In the genomic region with DNA sequence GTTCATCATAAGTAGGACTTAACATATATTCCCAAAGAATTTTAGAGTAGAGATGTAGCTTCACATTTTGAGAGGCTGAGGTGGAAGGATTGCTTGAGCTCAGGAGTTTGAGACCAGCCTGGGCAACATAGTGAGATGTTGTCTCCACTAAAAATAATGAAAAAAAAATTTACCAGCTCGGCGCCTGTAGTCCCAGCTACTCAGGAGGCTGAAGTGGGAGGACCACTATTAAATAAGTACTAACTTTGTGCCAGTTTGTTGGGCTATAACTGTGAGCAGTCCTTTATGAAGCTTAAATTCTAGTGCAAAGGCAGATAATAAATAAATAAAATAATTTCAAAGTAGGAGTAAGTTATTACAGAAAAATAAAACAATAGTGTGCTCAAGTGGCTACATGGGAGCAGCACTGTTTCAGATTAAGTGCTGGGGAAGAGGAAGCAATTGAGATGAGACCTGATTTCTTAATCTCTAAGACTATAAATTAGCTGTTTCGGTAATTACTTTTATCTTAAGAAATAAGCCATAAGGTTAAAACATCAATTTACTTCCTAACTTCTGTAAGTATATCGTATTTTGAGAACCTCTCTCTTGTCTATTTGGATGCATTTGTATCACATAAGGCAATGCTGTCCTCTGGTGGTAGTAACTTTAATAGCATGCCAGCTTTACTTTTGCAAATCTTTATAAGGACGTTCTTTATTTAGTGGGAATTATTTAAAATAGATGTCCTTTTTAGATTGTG, we compare ENCODE assay signal across 8 cellular contexts.
DNase-seq lines count a peak whose midpoint lies in the region; ATAC-seq and TF ChIP-seq lines count a peak whose summit lies in the region.

No MANE protein-coding gene starts in this region.

- H3K27me3 Mint-ChIP-seq in activated T-cell treated with anti-CD3 and anti-CD28 coated beads, Interleukin-2, amount 50 U/mL, for 72 hours (ENCODE audit: low read depth), result no peaks in the 10 kb centered on the region

- H3K27ac ChIP-seq in prostate gland, result no peak overlapping the region

- H3K9me3 ChIP-seq in prostate gland, result no peaks in the 10 kb centered on the region

- peaks cover 12% of the 10 kb centered on the region for H3K4me1 Mint-ChIP-seq in activated T-cell treated with anti-CD3 and anti-CD28 coated beads, Interleukin-2, amount 50 U/mL, for 72 hours (ENCODE audit: low read depth)

- TF ChIP-seq CTCF in GM12801 (IDR thresholded peaks at IDR 0.05; ENCODE audit: extremely low read depth, insufficient read length) (peak; percentile 93), prostate gland (IDR thresholded peaks at IDR 0.05) (peak; percentile 81 to 95 (median 90))

- H3K36me3 ChIP-seq in prostate gland, result no peaks in the 10 kb centered on the region

- WGBS in prostate gland, result 40% methylated on average over 5 of the region's 5 CpGs

- H3K36me3 Mint-ChIP-seq in activated T-cell treated with anti-CD3 and anti-CD28 coated beads, Interleukin-2, amount 50 U/mL, for 72 hours (ENCODE audit: insufficient read depth in 2 of 2), result peaks cover 0 to 7% of the 10 kb centered on the region in 2 donors

- H3K4me1 ChIP-seq in prostate gland (replicated peaks), result no peaks in the 10 kb centered on the region

- H3K27me3 ChIP-seq in prostate gland (replicated peaks; ENCODE audit: insufficient read depth), result no peaks in the 10 kb centered on the region

- DNase-seq in Ammon's horn (ENCODE audit: low spot score) (peak; percentile 80), NCI-H1694 treated with DMSO at 0.1 percent for 48 hours (lab: John Stamatoyannopoulos, UW) (peak; percentile 51), glomerular endothelial cell (ENCODE audit: extremely low read depth, low read depth, low spot score) (peak; percentile 54), prostate gland (ENCODE audit: low spot score) (peak; percentile 26), UCSD-AML1 (lab: John Stamatoyannopoulos, UW; ENCODE audit: unreplicated experiment) (no peak)
- DNase-seq in activated T-cell treated with anti-CD3 and anti-CD28 coated beads, Interleukin-2, amount 50 U/mL, for 72 hours, result peak; percentile 17 to 32

- intact Hi-C loops in prostate gland (cut with DNase I), result loop anchor here (5.0 to 10.0 kb wide), 3 partner anchors 96 to 1106 kb away; a partner anchor contains a TSS

- peak; percentile 69 for ATAC-seq in HG02852 (IDR thresholded peaks at IDR 0.05; ENCODE audit: unreplicated experiment)
- peak; percentile 58 to 62 for ATAC-seq in activated T-cell treated with anti-CD3 and anti-CD28 coated beads, Interleukin-2, amount 50 U/mL, for 72 hours (replicated peaks in 1 of 2)

- H3K27ac Mint-ChIP-seq in activated T-cell treated with anti-CD3 and anti-CD28 coated beads, Interleukin-2, amount 50 U/mL, for 72 hours, result peak overlapping the region; percentile 34

- no peak overlapping the region for H3K4me3 Mint-ChIP-seq in activated T-cell treated with anti-CD3 and anti-CD28 coated beads, Interleukin-2, amount 50 U/mL, for 72 hours

- no peak for TF ChIP-seq POLR2A in prostate gland (IDR thresholded peaks at IDR 0.05)

- no peak overlapping the region for H3K4me3 ChIP-seq in prostate gland

- no peaks in the 10 kb centered on the region for H3K9me3 Mint-ChIP-seq in activated T-cell treated with anti-CD3 and anti-CD28 coated beads, Interleukin-2, amount 50 U/mL, for 72 hours
